In genomic region chr22:26410398-26410797, GRCh38 we compare ENCODE assay signal across 14 cellular contexts. TPM values are rescaled to one million over a fixed set of nuclear protein-coding genes. Genes with fewer than 3 reads are reported as not detected.
DNase-seq lines count a peak whose midpoint lies in the region; TF ChIP-seq lines count a peak whose summit lies in the region.
"Had no signal": no experiment of that assay in that cellular context is flagged by ENCODE, and none has a peak within 500 bp of the region (broad histone marks: within the 10 kb centered on the region; RNA-seq: fewer than 3 reads in every experiment).

No MANE protein-coding gene starts in this region.

- H3K4me3 ChIP-seq in endodermal cell (ENCODE audit: low read length) (no peak overlapping the region), neural cell (ENCODE audit: low read length) (peak overlapping the region; percentile 55), A673 (ENCODE audit: low read depth, low read length, poor library complexity, severe bottlenecking) (no peak overlapping the region)
- H3K4me3 ChIP-seq in effector memory CD4-positive, alpha-beta T cell (ENCODE audit: insufficient read depth, low read depth, low read length, poor library complexity, severe bottlenecking): no peak overlapping the region
- H3K4me3 ChIP-seq: A549, GM23338 had no signal

- 63 to 98% methylated on average over 2 to 4 of the region's 5 CpGs for WGBS in endodermal cell (ENCODE audit: insufficient coverage in 1 of 2, insufficient read length in 1 of 2), 2 experiments

- intact Hi-C loops in A673 (cut with micrococcal nuclease; ENCODE audit: unreplicated experiment): no loop called here

- H2AFZ ChIP-seq in neural cell (ENCODE audit: low read depth, low read length): peak overlapping the region; percentile 2
- H2AFZ ChIP-seq: GM23338 had no signal

- no peak overlapping the region for H3K4me3 Mint-ChIP-seq in endodermal cell
- H3K4me3 Mint-ChIP-seq: CD4-positive, alpha-beta memory T cell; GM23338; H9 had no signal

- H3K36me3 ChIP-seq in endodermal cell (ENCODE audit: control insufficient read depth, insufficient read depth, low read length): no peaks in the 10 kb centered on the region
- no peaks in the 10 kb centered on the region for H3K36me3 ChIP-seq in neural cell (ENCODE audit: insufficient read depth, low read length)
- no peaks in the 10 kb centered on the region for H3K36me3 ChIP-seq in effector memory CD4-positive, alpha-beta T cell (ENCODE audit: control insufficient read depth, insufficient read depth, low read length)
- H3K36me3 ChIP-seq in A673 (ENCODE audit: insufficient read depth, low read length, poor library complexity, severe bottlenecking): no peaks in the 10 kb centered on the region

- CTCF ChIA-PET in A673 (lab: Charles Lee): no interaction called here

- no peaks in the 10 kb centered on the region for H3K9me2 ChIP-seq in neural cell (ENCODE audit: insufficient read depth, low read length)

- no peaks in the 10 kb centered on the region for H3K36me3 Mint-ChIP-seq in endodermal cell (ENCODE audit: low read depth)
- H3K36me3 Mint-ChIP-seq: CD4-positive, alpha-beta memory T cell had no signal

- no peaks in the 10 kb centered on the region for H4K20me1 ChIP-seq in neural cell (ENCODE audit: insufficient read depth)

- BruUV-seq in A673 (replicated peaks; lab: Mats Ljungman, UMichigan): no TSS peak

- H3K9me3 ChIP-seq in endodermal cell (ENCODE audit: control insufficient read depth, low read length): no peaks in the 10 kb centered on the region
- H3K9me3 ChIP-seq in neural cell (ENCODE audit: low read length): no peaks in the 10 kb centered on the region
- H3K9me3 ChIP-seq in effector memory CD4-positive, alpha-beta T cell (ENCODE audit: control insufficient read depth, low read length): no peaks in the 10 kb centered on the region
- H3K9me3 ChIP-seq in A673 (ENCODE audit: low read depth, low read length, poor library complexity, severe bottlenecking): no peaks in the 10 kb centered on the region
- H3K9me3 ChIP-seq: A549, Caco-2 had no signal

- peaks cover 22% of the 10 kb centered on the region for H3K4me1 Mint-ChIP-seq in endodermal cell
- H3K4me1 Mint-ChIP-seq: CD4-positive, alpha-beta memory T cell had no signal

- DNase-seq in caudate nucleus (lab: John Stamatoyannopoulos, UW) (peak in 6 of 61 donors; percentile 32 to 76 (median 44)), endodermal cell (no peak), A673 (ENCODE audit: low spot score) (no peak), SKM-1 (lab: John Stamatoyannopoulos, UW; ENCODE audit: unreplicated experiment) (no peak)
- no peak for DNase-seq in effector memory CD4-positive, alpha-beta T cell
- DNase-seq: 8988T; C1 segment of cervical spinal cord; Caco-2; CD4-positive, alpha-beta memory T cell; DND-41; H9 had no signal

- POLR2A ChIA-PET in A673 (lab: Charles Lee; ENCODE audit: low non-redundant PET): no interaction called here

- H3K27me3 ChIP-seq in endodermal cell (ENCODE audit: control insufficient read depth, insufficient read depth, low read length, poor library complexity, severe bottlenecking): no peaks in the 10 kb centered on the region
- no peaks in the 10 kb centered on the region for H3K27me3 ChIP-seq in neural cell (ENCODE audit: insufficient read depth, low read depth, low read length)
- H3K27me3 ChIP-seq in effector memory CD4-positive, alpha-beta T cell (replicated peaks; ENCODE audit: control insufficient read depth, insufficient read depth, low read length, poor library complexity, severe bottlenecking): no peaks in the 10 kb centered on the region
- H3K27me3 ChIP-seq in A673 (replicated peaks; ENCODE audit: insufficient read depth, low read depth, low read length, poor library complexity): peaks cover 44% of the 10 kb centered on the region

- H3F3A ChIP-seq in neural cell (ENCODE audit: insufficient read depth, low read length, poor library complexity, severe bottlenecking): peaks cover 2% of the 10 kb centered on the region

- H3K79me2 ChIP-seq in neural cell (replicated peaks; ENCODE audit: insufficient read depth, low read length): no peaks in the 10 kb centered on the region

- H3K9ac ChIP-seq in endodermal cell (ENCODE audit: extremely low read depth, low read length, poor library complexity, severe bottlenecking) (no peak overlapping the region), neural cell (ENCODE audit: low read length) (peak overlapping the region; percentile 64)

- no peaks in the 10 kb centered on the region for H3K9me3 Mint-ChIP-seq in endodermal cell
- H3K9me3 Mint-ChIP-seq: CD4-positive, alpha-beta memory T cell; GM23338; H9 had no signal

- TF ChIP-seq EP300 in neural cell (conservative IDR thresholded peaks at IDR 0.05; ENCODE audit: poor library complexity, severe bottlenecking): no peak

- no peak for TF ChIP-seq RAD21 in neural cell (conservative IDR thresholded peaks at IDR 0.05)

- H3K27me3 Mint-ChIP-seq in endodermal cell (ENCODE audit: insufficient read depth): no peaks in the 10 kb centered on the region

- H3K4me2 ChIP-seq in neural cell (ENCODE audit: low read length): peak overlapping the region; percentile 69
- H3K4me2 ChIP-seq: A549, GM23338 had no signal

- peak overlapping the region; percentile 83 for H3K27ac ChIP-seq in caudate nucleus (ENCODE audit: low read depth, low read length)
- peak overlapping the region; percentile 84 for H3K27ac ChIP-seq in endodermal cell (ENCODE audit: low read depth, low read length)
- peak overlapping the region; percentile 95 for H3K27ac ChIP-seq in neural cell (ENCODE audit: low read length)
- H3K27ac ChIP-seq in effector memory CD4-positive, alpha-beta T cell (ENCODE audit: insufficient read depth, low read length, poor library complexity, severe bottlenecking): no peak overlapping the region
- no peak overlapping the region for H3K27ac ChIP-seq in A673 (ENCODE audit: low read depth, low read length, poor library complexity, severe bottlenecking)
- H3K27ac ChIP-seq: A549 had no signal

- H3K27ac Mint-ChIP-seq in endodermal cell: no peak overlapping the region
- H3K27ac Mint-ChIP-seq: CD4-positive, alpha-beta memory T cell; GM23338; H9 had no signal

- H3K4me1 ChIP-seq in endodermal cell (ENCODE audit: control insufficient read depth, insufficient read depth, low read length) (peaks cover 2% of the 10 kb centered on the region), A673 (ENCODE audit: insufficient read depth, low read length, poor library complexity, severe bottlenecking) (no peaks in the 10 kb centered on the region)
- H3K4me1 ChIP-seq in effector memory CD4-positive, alpha-beta T cell (ENCODE audit: control insufficient read depth, insufficient read depth, low read length, poor library complexity, severe bottlenecking): no peaks in the 10 kb centered on the region
- H3K4me1 ChIP-seq: A549, Caco-2 had no signal

- TF ChIP-seq CTCF in endodermal cell (conservative IDR thresholded peaks at IDR 0.05): no peak
- no peak for TF ChIP-seq CTCF in neural cell (IDR thresholded peaks at IDR 0.05; ENCODE audit: poor library complexity, severe bottlenecking)
- no peak for TF ChIP-seq CTCF in A673 (conservative IDR thresholded peaks at IDR 0.05; ENCODE audit: low read depth, low read length)

TF ChIP-seq in neural cell, 6 proteins besides CTCF, POLR2A, EP300 and RAD21:
- no peak for TF ChIP-seq EZH2 (IDR thresholded peaks at IDR 0.05; ENCODE audit: borderline replicate concordance, insufficient read depth, low read length, poor library complexity, severe bottlenecking)
- peak; percentile 12 for TF ChIP-seq SMC3 (conservative IDR thresholded peaks at IDR 0.05; ENCODE audit: poor library complexity)
TF ChIP-seq in neural cell: peak in this region for 1.

RNA-seq across cellular contexts. Expression of gene ASPHD2, which starts 18.7 kb away (rescaled TPM):
- total RNA-seq in endodermal cell (1 to 10 TPM; 6.0 to 7.3 TPM), A673 (2021) (1.2 and 1.4 TPM in 2 replicates)
- polyA plus RNA-seq in endodermal cell (2013, experiment 1 of 2): 13.9 TPM
- polyA plus RNA-seq in endodermal cell (2013, experiment 2 of 2): 12.9 TPM
- polyA plus RNA-seq in neural cell: 16.7 and 18.7 TPM in 2 replicates
- polyA minus RNA-seq in neural cell: 28.1 and 29.0 TPM in 2 replicates
- total RNA-seq: Caco-2 had no signal

Comparison
In these comparisons a context has a peak if more than half of its experiments do, and no peak if none do; other contexts are left out.
1. H3K27ac ChIP-seq: peak in caudate nucleus (single experiment), endodermal cell (single experiment) and neural cell (single experiment); none in effector memory CD4-positive, alpha-beta T cell (single experiment) and A673 (single experiment).